1 cellular context compared by ENCODE assay signal in the genomic region with DNA sequence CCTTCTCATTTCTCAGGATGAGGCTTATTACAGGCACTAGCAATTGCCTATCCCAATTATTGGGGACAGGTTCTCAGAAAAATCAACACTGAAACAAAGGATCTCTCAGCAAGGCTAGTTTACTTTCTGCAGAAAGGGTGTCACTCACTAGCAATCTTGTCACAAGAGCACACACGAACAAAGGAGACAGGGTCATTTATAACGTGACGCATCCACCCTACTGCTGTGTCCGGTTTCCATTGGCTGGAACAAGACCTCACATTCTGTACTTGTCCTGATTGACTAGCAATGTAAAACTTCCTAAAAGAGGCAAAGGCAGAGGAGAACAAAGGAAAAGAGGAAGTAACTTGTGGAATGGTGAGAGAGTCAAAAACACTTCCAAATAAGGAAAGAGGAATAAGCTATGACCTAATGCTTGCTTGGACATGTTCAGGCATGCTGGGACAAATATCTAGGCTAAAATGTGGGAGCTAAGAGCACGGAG.
TF ChIP-seq lines count a peak whose summit lies in the region.

No MANE protein-coding gene starts in this region.

TF ChIP-seq in K562, 482 proteins besides CTCF, POLR2A, EP300 and RAD21 (continued from another document and continues in another):
- TF ChIP-seq, protein P1, sequence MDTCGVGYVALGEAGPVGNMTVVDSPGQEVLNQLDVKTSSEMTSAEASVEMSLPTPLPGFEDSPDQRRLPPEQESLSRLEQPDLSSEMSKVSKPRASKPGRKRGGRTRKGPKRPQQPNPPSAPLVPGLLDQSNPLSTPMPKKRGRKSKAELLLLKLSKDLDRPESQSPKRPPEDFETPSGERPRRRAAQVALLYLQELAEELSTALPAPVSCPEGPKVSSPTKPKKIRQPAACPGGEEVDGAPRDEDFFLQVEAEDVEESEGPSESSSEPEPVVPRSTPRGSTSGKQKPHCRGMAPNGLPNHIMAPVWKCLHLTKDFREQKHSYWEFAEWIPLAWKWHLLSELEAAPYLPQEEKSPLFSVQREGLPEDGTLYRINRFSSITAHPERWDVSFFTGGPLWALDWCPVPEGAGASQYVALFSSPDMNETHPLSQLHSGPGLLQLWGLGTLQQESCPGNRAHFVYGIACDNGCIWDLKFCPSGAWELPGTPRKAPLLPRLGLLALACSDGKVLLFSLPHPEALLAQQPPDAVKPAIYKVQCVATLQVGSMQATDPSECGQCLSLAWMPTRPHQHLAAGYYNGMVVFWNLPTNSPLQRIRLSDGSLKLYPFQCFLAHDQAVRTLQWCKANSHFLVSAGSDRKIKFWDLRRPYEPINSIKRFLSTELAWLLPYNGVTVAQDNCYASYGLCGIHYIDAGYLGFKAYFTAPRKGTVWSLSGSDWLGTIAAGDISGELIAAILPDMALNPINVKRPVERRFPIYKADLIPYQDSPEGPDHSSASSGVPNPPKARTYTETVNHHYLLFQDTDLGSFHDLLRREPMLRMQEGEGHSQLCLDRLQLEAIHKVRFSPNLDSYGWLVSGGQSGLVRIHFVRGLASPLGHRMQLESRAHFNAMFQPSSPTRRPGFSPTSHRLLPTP (IDR thresholded peaks at IDR 0.05; ENCODE audit: borderline replicate concordance, extremely low read depth, insufficient read length) = no peak
- TF ChIP-seq ZMIZ1 (IDR thresholded peaks at IDR 0.05; ENCODE audit: low read depth in 2 of 2, low read length in 2 of 2) = no peak
- no peak for TF ChIP-seq NCOA1 (IDR thresholded peaks at IDR 0.05; ENCODE audit: low read depth)
- TF ChIP-seq CTCFL (IDR thresholded peaks at IDR 0.05; ENCODE audit: borderline replicate concordance, insufficient read depth, low read depth, low read length, poor library complexity, severe bottlenecking) = no peak
- peak; percentile 100 for TF ChIP-seq CBX5 (IDR thresholded peaks at IDR 0.05; ENCODE audit: borderline replicate concordance, low read depth)
- TF ChIP-seq, protein P2, sequence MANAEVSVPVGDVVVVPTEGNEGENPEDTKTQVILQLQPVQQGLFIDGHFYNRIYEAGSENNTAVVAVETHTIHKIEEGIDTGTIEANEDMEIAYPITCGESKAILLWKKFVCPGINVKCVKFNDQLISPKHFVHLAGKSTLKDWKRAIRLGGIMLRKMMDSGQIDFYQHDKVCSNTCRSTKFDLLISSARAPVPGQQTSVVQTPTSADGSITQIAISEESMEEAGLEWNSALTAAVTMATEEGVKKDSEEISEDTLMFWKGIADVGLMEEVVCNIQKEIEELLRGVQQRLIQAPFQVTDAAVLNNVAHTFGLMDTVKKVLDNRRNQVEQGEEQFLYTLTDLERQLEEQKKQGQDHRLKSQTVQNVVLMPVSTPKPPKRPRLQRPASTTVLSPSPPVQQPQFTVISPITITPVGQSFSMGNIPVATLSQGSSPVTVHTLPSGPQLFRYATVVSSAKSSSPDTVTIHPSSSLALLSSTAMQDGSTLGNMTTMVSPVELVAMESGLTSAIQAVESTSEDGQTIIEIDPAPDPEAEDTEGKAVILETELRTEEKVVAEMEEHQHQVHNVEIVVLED (CRISPR knock-in tag; IDR thresholded peaks at IDR 0.05) = no peak
- TF ChIP-seq CAMTA2 (CRISPR knock-in tag; conservative IDR thresholded peaks at IDR 0.05) = no peak
- no peak for TF ChIP-seq HDAC6 (IDR thresholded peaks at IDR 0.05; ENCODE audit: low read depth, low read length)
- peak; percentile 35; the same call in 1 of the 2 replicates for TF ChIP-seq ATF3 (IDR thresholded peaks at IDR 0.05)
- 0 out of 2 replicates have a peak, but pooled peaks have one; percentile 17 for TF ChIP-seq ATF3 (CRISPR knock-in tag; conservative IDR thresholded peaks at IDR 0.05)
- TF ChIP-seq, protein P3, sequence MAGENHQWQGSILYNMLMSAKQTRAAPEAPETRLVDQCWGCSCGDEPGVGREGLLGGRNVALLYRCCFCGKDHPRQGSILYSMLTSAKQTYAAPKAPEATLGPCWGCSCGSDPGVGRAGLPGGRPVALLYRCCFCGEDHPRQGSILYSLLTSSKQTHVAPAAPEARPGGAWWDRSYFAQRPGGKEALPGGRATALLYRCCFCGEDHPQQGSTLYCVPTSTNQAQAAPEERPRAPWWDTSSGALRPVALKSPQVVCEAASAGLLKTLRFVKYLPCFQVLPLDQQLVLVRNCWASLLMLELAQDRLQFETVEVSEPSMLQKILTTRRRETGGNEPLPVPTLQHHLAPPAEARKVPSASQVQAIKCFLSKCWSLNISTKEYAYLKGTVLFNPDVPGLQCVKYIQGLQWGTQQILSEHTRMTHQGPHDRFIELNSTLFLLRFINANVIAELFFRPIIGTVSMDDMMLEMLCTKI (IDR thresholded peaks at IDR 0.05; ENCODE audit: partially characterized antibody) = no peak
- TF ChIP-seq NCOA6 (IDR thresholded peaks at IDR 0.05) = no peak
- TF ChIP-seq USF1 (CRISPR knock-in tag; IDR thresholded peaks at IDR 0.05) = no peak
- peak; percentile 39; the same call in 1 of the 2 replicates for TF ChIP-seq SPI1 (IDR thresholded peaks at IDR 0.05; ENCODE audit: borderline replicate concordance, low read depth, low read length)
- TF ChIP-seq HMGXB4 (CRISPR knock-in tag; IDR thresholded peaks at IDR 0.05) = no peak
- TF ChIP-seq FOXK1 (CRISPR knock-in tag; IDR thresholded peaks at IDR 0.05; ENCODE audit: borderline replicate concordance) = 0 out of 2 replicates have a peak, but pooled peaks have one; percentile 31
- no peak for TF ChIP-seq ZFP30 (CRISPR knock-in tag; IDR thresholded peaks at IDR 0.05; ENCODE audit: borderline replicate concordance)
- TF ChIP-seq, protein P4, sequence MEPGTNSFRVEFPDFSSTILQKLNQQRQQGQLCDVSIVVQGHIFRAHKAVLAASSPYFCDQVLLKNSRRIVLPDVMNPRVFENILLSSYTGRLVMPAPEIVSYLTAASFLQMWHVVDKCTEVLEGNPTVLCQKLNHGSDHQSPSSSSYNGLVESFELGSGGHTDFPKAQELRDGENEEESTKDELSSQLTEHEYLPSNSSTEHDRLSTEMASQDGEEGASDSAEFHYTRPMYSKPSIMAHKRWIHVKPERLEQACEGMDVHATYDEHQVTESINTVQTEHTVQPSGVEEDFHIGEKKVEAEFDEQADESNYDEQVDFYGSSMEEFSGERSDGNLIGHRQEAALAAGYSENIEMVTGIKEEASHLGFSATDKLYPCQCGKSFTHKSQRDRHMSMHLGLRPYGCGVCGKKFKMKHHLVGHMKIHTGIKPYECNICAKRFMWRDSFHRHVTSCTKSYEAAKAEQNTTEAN (CRISPR knock-in tag; IDR thresholded peaks at IDR 0.05) = no peak
- TF ChIP-seq MYNN (IDR thresholded peaks at IDR 0.05) = no peak
- TF ChIP-seq MYNN (CRISPR knock-in tag; IDR thresholded peaks at IDR 0.05) = no peak
- no peak for TF ChIP-seq NBN (IDR thresholded peaks at IDR 0.05; ENCODE audit: low read depth)
- no peak for TF ChIP-seq ZNF324 (CRISPR knock-in tag; IDR thresholded peaks at IDR 0.05)
- TF ChIP-seq SNIP1 (IDR thresholded peaks at IDR 0.05; ENCODE audit: low read depth) = no peak
- no peak for TF ChIP-seq RREB1 (CRISPR knock-in tag; IDR thresholded peaks at IDR 0.05)
- no peak for TF ChIP-seq ZNF79 (CRISPR knock-in tag; IDR thresholded peaks at IDR 0.05; ENCODE audit: low read depth)
- TF ChIP-seq XRCC5 (IDR thresholded peaks at IDR 0.05; ENCODE audit: low read depth, low read length) = no peak
- no peak for TF ChIP-seq TSC22D4 (tag; IDR thresholded peaks at IDR 0.05)
